In genomic region chr14:54392131-54392859, GRCh38 we compare ENCODE assay signal across 16 cellular contexts. TPM values are rescaled to one million over a fixed set of nuclear protein-coding genes. Genes with fewer than 3 reads are reported as not detected.
DNase-seq lines count a peak whose midpoint lies in the region; ATAC-seq and TF ChIP-seq lines count a peak whose summit lies in the region.
"Had no signal": no experiment of that assay in that cellular context is flagged by ENCODE, and none has a peak within 500 bp of the region (broad histone marks: within the 10 kb centered on the region; RNA-seq: fewer than 3 reads in every experiment).

No MANE protein-coding gene starts in this region.

- 90 to 92% methylated on average over 14 of the region's 14 CpGs for WGBS in sigmoid colon, 2 donors

- no peak overlapping the region for H3K27ac Mint-ChIP-seq in GM23338
- H3K27ac Mint-ChIP-seq: CD4-positive, alpha-beta T cell had no signal

- DNase-seq in ELF-1 (ENCODE audit: low read depth, low spot score) = peak; percentile 42
- peak; percentile 42 for DNase-seq in GM23338 (ENCODE audit: low spot score)
- DNase-seq in GM03348 (ENCODE audit: low spot score) = no peak
- no peak for DNase-seq in ACHN
- DNase-seq in sigmoid colon = no peak
- DNase-seq: AML-193; Caco-2; CD4-positive, alpha-beta T cell; DMS79 treated with DMSO at 0.1 percent for 48 hours; EL; GDM1; GOT3 had no signal

- no peaks in the 10 kb centered on the region for H3K9me3 ChIP-seq in iPS-15b (ENCODE audit: control insufficient read depth, insufficient read depth, low read length)
- no peaks in the 10 kb centered on the region for H3K9me3 ChIP-seq in sigmoid colon
- H3K9me3 ChIP-seq: Caco-2 had no signal

- H3K9ac ChIP-seq in iPS-15b (ENCODE audit: low read depth, low read length) = no peak overlapping the region
- H3K9ac ChIP-seq: KMS-11 had no signal

- H4K20me1 ChIP-seq in GM23338 (replicated peaks; ENCODE audit: insufficient read depth) = no peaks in the 10 kb centered on the region

- H3K36me3 ChIP-seq in GM23338 (ENCODE audit: insufficient read depth) (no peaks in the 10 kb centered on the region), iPS-15b (ENCODE audit: control insufficient read depth, insufficient read depth, low read length) (no peaks in the 10 kb centered on the region), sigmoid colon (no peaks in the 10 kb centered on the region)

- TF ChIP-seq CTCF in GM23338 (conservative IDR thresholded peaks at IDR 0.05; ENCODE audit: low read depth in 2 of 2) = no peak
- no peak for TF ChIP-seq CTCF in sigmoid colon (IDR thresholded peaks at IDR 0.05)

- H3K4me1 ChIP-seq in GM23338 (ENCODE audit: insufficient read depth) (peaks cover 5% of the 10 kb centered on the region), iPS-15b (ENCODE audit: control insufficient read depth, insufficient read depth, low read length) (no peaks in the 10 kb centered on the region), sigmoid colon (peaks cover 0 to 8% (median 3%) of the 10 kb centered on the region in 4 donors)

- peaks cover 10% of the 10 kb centered on the region for H3K27me3 Mint-ChIP-seq in GM23338 (ENCODE audit: insufficient read depth, low read depth, poor library complexity)

- H3K27ac ChIP-seq in GM23338 (ENCODE audit: low read depth) = no peak overlapping the region
- no peak overlapping the region for H3K27ac ChIP-seq in sigmoid colon
- H3K27ac ChIP-seq: C4-2B, KMS-11 had no signal

- 0 out of 3 replicates have a peak, but pooled peaks cover 5% of the 10 kb centered on the region for H3K4me1 Mint-ChIP-seq in GM23338

- H3K9me2 ChIP-seq in GM23338 (ENCODE audit: insufficient read depth) = no peaks in the 10 kb centered on the region

- peaks cover 5% of the 10 kb centered on the region for H3K27me3 ChIP-seq in GM23338 (ENCODE audit: insufficient read depth)
- H3K27me3 ChIP-seq in iPS-15b (ENCODE audit: control insufficient read depth, insufficient read depth, low read length) = peaks cover under 1% of the 10 kb centered on the region
- H3K27me3 ChIP-seq in sigmoid colon = no peaks in the 10 kb centered on the region

- peak overlapping the region; percentile 87; the same call in 1 of the 2 replicates for H2AFZ ChIP-seq in GM23338

- H3K9me3 Mint-ChIP-seq in GM23338 = no peaks in the 10 kb centered on the region
- H3K9me3 Mint-ChIP-seq: CD4-positive, alpha-beta T cell; H9 had no signal

- H3K4me3 Mint-ChIP-seq in GM23338 = no peak overlapping the region
- H3K4me3 Mint-ChIP-seq: CD4-positive, alpha-beta T cell; H9 had no signal

- 0 out of 2 replicates have a peak, but pooled peaks cover 6% of the 10 kb centered on the region for H3F3A ChIP-seq in GM23338 (replicated peaks; ENCODE audit: low read depth)

- intact Hi-C loops in sigmoid colon (cut with DNase I) = no loop called here

- TF ChIP-seq EP300 in sigmoid colon (IDR thresholded peaks at IDR 0.05) = no peak

- ATAC-seq in GM23338 = no peak

- H3K4me3 ChIP-seq in GM23338 = peak overlapping the region; percentile 63
- peak overlapping the region; percentile 20 for H3K4me3 ChIP-seq in iPS-15b (ENCODE audit: low read depth, low read length)
- H3K4me3 ChIP-seq in sigmoid colon = no peak overlapping the region

- H3K4me2 ChIP-seq in GM23338 = peak overlapping the region; percentile 80
- H3K4me2 ChIP-seq: KMS-11 had no signal

- H3K79me2 ChIP-seq in GM23338 (replicated peaks; ENCODE audit: insufficient read depth) = no peaks in the 10 kb centered on the region

- in situ Hi-C loops in ACHN (cut with HindIII; ENCODE audit: low pct_ligation_motif_present, low pct_unique_long_range_greater_than_20kb, low sequenced_read_pairs) = no loop called here

- TF ChIP-seq POLR2A in sigmoid colon (IDR thresholded peaks at IDR 0.05) = no peak

- H3K36me3 Mint-ChIP-seq in GM23338 (ENCODE audit: low read depth) = no peaks in the 10 kb centered on the region; the same call in 2 of the 3 replicates

TF ChIP-seq in GM23338, 12 proteins besides CTCF, POLR2A, EP300 and RAD21 (continues in another document):
- TF ChIP-seq EZH2phosphoT487 (IDR thresholded peaks at IDR 0.05; ENCODE audit: unreplicated experiment) = no peak
- no peak for TF ChIP-seq ZNF114 (CRISPR knock-in tag; IDR thresholded peaks at IDR 0.05)
- TF ChIP-seq NANOG (IDR thresholded peaks at IDR 0.05; ENCODE audit: borderline replicate concordance) = no peak
- no peak for TF ChIP-seq JUNB (IDR thresholded peaks at IDR 0.05; ENCODE audit: unreplicated experiment)
- no peak for TF ChIP-seq POLR2AphosphoS5 (IDR thresholded peaks at IDR 0.05; ENCODE audit: low read depth)
- no peak for TF ChIP-seq EZH2 (IDR thresholded peaks at IDR 0.05; ENCODE audit: low read depth, unreplicated experiment)
- TF ChIP-seq CREB1 (CRISPR knock-in tag; IDR thresholded peaks at IDR 0.05; ENCODE audit: low read depth) = no peak
- TF ChIP-seq REST (IDR thresholded peaks at IDR 0.05; ENCODE audit: unreplicated experiment) = no peak
- TF ChIP-seq STAT1 (IDR thresholded peaks at IDR 0.05; ENCODE audit: unreplicated experiment) = no peak
- TF ChIP-seq, protein P1, sequence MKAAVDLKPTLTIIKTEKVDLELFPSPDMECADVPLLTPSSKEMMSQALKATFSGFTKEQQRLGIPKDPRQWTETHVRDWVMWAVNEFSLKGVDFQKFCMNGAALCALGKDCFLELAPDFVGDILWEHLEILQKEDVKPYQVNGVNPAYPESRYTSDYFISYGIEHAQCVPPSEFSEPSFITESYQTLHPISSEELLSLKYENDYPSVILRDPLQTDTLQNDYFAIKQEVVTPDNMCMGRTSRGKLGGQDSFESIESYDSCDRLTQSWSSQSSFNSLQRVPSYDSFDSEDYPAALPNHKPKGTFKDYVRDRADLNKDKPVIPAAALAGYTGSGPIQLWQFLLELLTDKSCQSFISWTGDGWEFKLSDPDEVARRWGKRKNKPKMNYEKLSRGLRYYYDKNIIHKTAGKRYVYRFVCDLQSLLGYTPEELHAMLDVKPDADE (IDR thresholded peaks at IDR 0.05) = no peak

RNA-seq across cellular contexts. Expression of gene CDKN3, which starts 4.5 kb away (rescaled TPM):
- 36.3 and 61.7 TPM in 2 replicates for total RNA-seq in GM23338 (2014; rRNA removed; shearing (Covaris generic))
- polyA plus RNA-seq in GM23338 (2016; fragmentation: Nextera tagmentation; extraction: Ambion mirVana) (86.8 and 97.4 TPM in 2 replicates), sigmoid colon (10 to 100 TPM; 10.8 to 41.8 (median 26.8) TPM)
- total RNA-seq in sigmoid colon = 1 to 10 TPM in 3 of 4 donors, not detected in 1; 1.1 to 2.4 (median 1.8) TPM

RNA-seq across cellular contexts. Expression of gene CNIH1, which starts 48.9 kb away (rescaled TPM):
- total RNA-seq in GM23338 (2014; rRNA removed; shearing (Covaris generic)) = 172 and 197 TPM in 2 replicates
- polyA plus RNA-seq in GM23338 (2016; fragmentation: Nextera tagmentation; extraction: Ambion mirVana) = 135 and 141 TPM in 2 replicates
- total RNA-seq in sigmoid colon = 100 to 1,000 TPM; 147 to 261 (median 201) TPM
- 100 to 1,000 TPM in 2 of 3 donors, 10 to 100 TPM in 1; 97.6 to 119 (median 104) TPM for polyA plus RNA-seq in sigmoid colon

Comparison
In these comparisons a context has a peak if more than half of its experiments do, and no peak if none do; other contexts are left out.
1. DNase-seq: peak in ELF-1 (single experiment) and GM23338 (single experiment); none in GM03348 (single experiment), ACHN (single experiment) and sigmoid colon (single experiment).
2. H3K4me3 ChIP-seq: peak in GM23338 (single experiment) and iPS-15b (single experiment); none in sigmoid colon (0 of 4).
3. RNA of gene CDKN3, which starts 4.5 kb away (total RNA-seq): 36.3 to 61.7 TPM in GM23338; 1.1 to 2.4 TPM in sigmoid colon; every median in the first group is over 10 times any median in the second.